In the genomic region with DNA sequence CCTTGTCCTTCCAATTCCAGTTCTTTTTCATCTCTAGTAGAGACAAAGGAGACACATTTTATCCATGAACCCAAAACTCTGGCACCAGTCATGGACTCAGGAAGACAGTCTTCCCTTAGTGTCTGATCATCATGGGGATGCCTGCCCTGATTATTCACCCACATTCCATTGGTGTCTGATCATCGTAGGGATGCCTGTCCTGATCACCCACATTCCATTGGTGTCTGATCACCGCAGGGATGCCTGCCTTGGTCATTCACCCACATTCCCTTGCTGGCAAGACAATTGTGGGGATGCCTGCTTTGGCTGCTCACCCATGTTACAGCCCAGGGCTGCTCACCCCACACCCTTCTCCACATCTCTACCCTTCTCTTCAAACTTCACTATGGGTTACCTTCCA, we compare ENCODE assay signal across 8 cellular contexts.
DNase-seq lines count a peak whose midpoint lies in the region; ATAC-seq, FAIRE-seq and TF ChIP-seq lines count a peak whose summit lies in the region.
"Not testable (repeated sequence)": the region's sequence is repeated elsewhere in the genome, so short reads cannot be mapped to it uniquely, and the experiment has no call there.

No MANE protein-coding gene starts in this region.

- ATAC-seq in RWPE2 (ENCODE audit: low read depth), result peak; percentile 77

- not testable (repeated sequence) for H3K4me3 ChIP-seq in ACC112 (ENCODE audit: low read depth, low read length); MG63; RWPE2 (ENCODE audit: severe bottlenecking); bronchial epithelial cell (ENCODE audit: low read depth, low read length)

- peaks cover 13% of the 10 kb centered on the region for H3K4me1 ChIP-seq in ACC112 (ENCODE audit: control insufficient read depth, insufficient read depth, low read length, unreplicated experiment)
- H3K4me1 ChIP-seq in RWPE2 (ENCODE audit: insufficient read depth, poor library complexity, severe bottlenecking), result peaks cover 61% of the 10 kb centered on the region

- peak overlapping the region; percentile 69 for H3K27ac ChIP-seq in ACC112 (ENCODE audit: low read depth, low read length)
- H3K27ac ChIP-seq in RWPE2 (ENCODE audit: poor library complexity, severe bottlenecking), result peak overlapping the region; percentile 100

- not testable (repeated sequence) for H3K36me3 ChIP-seq in ACC112 (ENCODE audit: insufficient read depth, low read length); MG63; RWPE2 (ENCODE audit: low read depth); bronchial epithelial cell (ENCODE audit: control insufficient read depth, insufficient read depth, low read length)

- not testable (repeated sequence) for H3K27me3 ChIP-seq in ACC112 (ENCODE audit: insufficient read depth, low read length); MG63; RWPE2 (ENCODE audit: insufficient read depth, poor library complexity, severe bottlenecking); bronchial epithelial cell (ENCODE audit: control insufficient read depth, insufficient read depth, low read length)

- H3K9me3 ChIP-seq in MG63; RWPE2 (ENCODE audit: severe bottlenecking): not testable (repeated sequence)

- DNase-seq in GM03348 (ENCODE audit: low spot score) (peak; percentile 22), HPDE6-E6E7 (ENCODE audit: extremely low spot score) (peak; percentile 59), MG63 (peak; percentile 53), RWPE2 (ENCODE audit: low spot score) (peak; percentile 91), bronchial epithelial cell (ENCODE audit: low read depth) (peak; percentile 59), glomerular visceral epithelial cell (ENCODE audit: extremely low spot score) (peak; percentile 34), non-pigmented ciliary epithelial cell (ENCODE audit: low read depth) (peak; percentile 1)

- FAIRE-seq in bronchial epithelial cell (lab: Jason Lieb, UNC), result peak; percentile 32

- H2AFZ ChIP-seq in ACC112 (ENCODE audit: low read length, unreplicated experiment), result not testable (repeated sequence)

- H3K79me2 ChIP-seq in ACC112 (ENCODE audit: control insufficient read depth, insufficient read depth, low read length, unreplicated experiment), result not testable (repeated sequence)

- not testable (repeated sequence) for TF ChIP-seq CTCF in RWPE2 (IDR thresholded peaks at IDR 0.05; ENCODE audit: poor library complexity, severe bottlenecking); bronchial epithelial cell (IDR thresholded peaks at IDR 0.05; ENCODE audit: insufficient read depth, low read length, severe bottlenecking)

Comparison
In these comparisons a context has a peak if more than half of its experiments do, and no peak if none do; other contexts are left out.
1. DNase-seq: peak in every context shown above with its lines; median percentile 91 in RWPE2; 59 in HPDE6-E6E7; 59 in bronchial epithelial cell; 53 in MG63; 34 in glomerular visceral epithelial cell; 22 in GM03348; 1 in non-pigmented ciliary epithelial cell.